ENCODE assay signal across 2 cellular contexts in genomic region chr7:66614596-66614995, GRCh38. TPM values are rescaled to one million over a fixed set of nuclear protein-coding genes. Genes with fewer than 3 reads are reported as not detected.
DNase-seq lines count a peak whose midpoint lies in the region; FAIRE-seq and TF ChIP-seq lines count a peak whose summit lies in the region.
"Not testable (repeated sequence)": the region's sequence is repeated elsewhere in the genome, so short reads cannot be mapped to it uniquely, and the experiment has no call there.

No MANE protein-coding gene starts in this region.

- not testable (repeated sequence) for FAIRE-seq in kidney (lab: Jason Lieb, UNC)

- H3K4me1 ChIP-seq in kidney (ENCODE audit: control insufficient read depth in 1 of 2, insufficient read depth in 1 of 2, low read depth in 1 of 2, low read length in 2 of 2): not testable (repeated sequence)

- not testable (repeated sequence) for H3K27ac Mint-ChIP-seq in glutamatergic neuron (ENCODE audit: unreplicated experiment)

- intact Hi-C loops in kidney (cut with DNase I): not testable (repeated sequence)

- H3K9me3 ChIP-seq in kidney (ENCODE audit: control insufficient read depth in 1 of 2, low read length in 2 of 2): not testable (repeated sequence)

- not testable (repeated sequence) for H3K4me3 Mint-ChIP-seq in glutamatergic neuron (ENCODE audit: unreplicated experiment)

- H3K36me3 ChIP-seq in kidney (ENCODE audit: control insufficient read depth in 1 of 2, insufficient read depth in 2 of 2, low read length in 2 of 2): not testable (repeated sequence)

- not testable (repeated sequence) for H3K9ac ChIP-seq in kidney (ENCODE audit: low read length in 2 of 2)

- H3K4me3 ChIP-seq in kidney (ENCODE audit: low read length in 2 of 2): not testable (repeated sequence)

- H3K9me3 Mint-ChIP-seq in glutamatergic neuron (ENCODE audit: unreplicated experiment): not testable (repeated sequence)

- not testable (repeated sequence) for TF ChIP-seq CTCF in glutamatergic neuron (IDR thresholded peaks at IDR 0.05; ENCODE audit: partially characterized antibody, unreplicated experiment); kidney (IDR thresholded peaks at IDR 0.05; ENCODE audit: borderline replicate concordance, extremely low read depth, insufficient read depth)

- DNase-seq in glutamatergic neuron: peak; percentile 31
- peak; percentile 54 for DNase-seq in kidney

- not testable (repeated sequence) for H3K36me3 Mint-ChIP-seq in glutamatergic neuron (ENCODE audit: unreplicated experiment)

- H3K27me3 Mint-ChIP-seq in glutamatergic neuron (ENCODE audit: unreplicated experiment): not testable (repeated sequence)

- H3K4me1 Mint-ChIP-seq in glutamatergic neuron (ENCODE audit: low read depth, unreplicated experiment): peaks cover 12% of the 10 kb centered on the region

- not testable (repeated sequence) for H3K27ac ChIP-seq in kidney (ENCODE audit: low read depth in 2 of 2, low read length in 2 of 2)

RNA-seq across cellular contexts. Expression of gene KCTD7, which starts 14.1 kb away (rescaled TPM):
- total RNA-seq in glutamatergic neuron (ENCODE audit: unreplicated experiment) (48.5 TPM), kidney (12.4 TPM)
- 7.2 TPM for polyA plus RNA-seq in kidney (ENCODE audit: insufficient read depth, low read depth, low replicate concordance)
